13 cellular contexts compared by ENCODE assay signal in genomic region chr11:8328231-8328794, GRCh38.
DNase-seq lines count a peak whose midpoint lies in the region; ATAC-seq, FAIRE-seq and TF ChIP-seq lines count a peak whose summit lies in the region.
"Had no signal": no experiment of that assay in that cellular context is flagged by ENCODE, and none has a peak within 500 bp of the region (broad histone marks: within the 10 kb centered on the region; RNA-seq: fewer than 3 reads in every experiment).

No MANE protein-coding gene starts in this region.

- H3K9ac ChIP-seq in BLaER1 (0 out of 2 replicates have a peak overlapping the region, but pooled peaks have one; percentile 15), K562 (ENCODE audit: insufficient read depth in 1 of 2, low read depth in 2 of 2, low read length in 2 of 2) (no peak overlapping the region)

- H3K27me3 ChIP-seq in BLaER1 (no peaks in the 10 kb centered on the region), K562 (ENCODE audit: control insufficient read depth in 2 of 2, insufficient read depth in 2 of 2, low read length in 2 of 2) (peaks cover 0 to 28% of the 10 kb centered on the region in 2 experiments; a peak in 3 of 5 replicates), left lung (peaks cover 0 to 19% of the 10 kb centered on the region in 2 donors)
- H3K27me3 ChIP-seq: adrenal gland had no signal

- TF ChIP-seq RAD21 in K562 (CRISPR knock-in tag; conservative IDR thresholded peaks at IDR 0.05 in 1 of 2, IDR thresholded peaks at IDR 0.05 in 1 of 2) = no peak

- WGBS in K562 (ENCODE audit: insufficient coverage, low coverage, missing lambda C conversion rate) = 24% methylated on average over 6 of the region's 7 CpGs

- H3K9me3 ChIP-seq in BLaER1 (no peaks in the 10 kb centered on the region), K562 (replicated peaks; ENCODE audit: control insufficient read depth, insufficient read depth, low read depth, low read length) (no peaks in the 10 kb centered on the region), left lung (no peaks in the 10 kb centered on the region)
- H3K9me3 ChIP-seq: adrenal gland, psoas muscle, thoracic aorta had no signal

- H3K36me3 ChIP-seq in BLaER1 (no peaks in the 10 kb centered on the region), K562 (ENCODE audit: control insufficient read depth, insufficient read depth, low read length) (no peaks in the 10 kb centered on the region), left lung (no peaks in the 10 kb centered on the region)
- H3K36me3 ChIP-seq: adrenal gland, thoracic aorta had no signal

- BruUV-seq in K562 (replicated peaks; lab: Mats Ljungman, UMichigan) = no TSS peak

- TF ChIP-seq POLR2A in K562 (conservative IDR thresholded peaks at IDR 0.05) = no peak

- H3K79me2 ChIP-seq in K562 (ENCODE audit: control insufficient read depth, insufficient read depth, low read length) = no peaks in the 10 kb centered on the region

- H4K20me1 ChIP-seq in BLaER1 (no peaks in the 10 kb centered on the region), K562 (replicated peaks; ENCODE audit: control insufficient read depth, insufficient read depth, low read length) (peaks cover 6% of the 10 kb centered on the region; the same call in 1 of the 2 replicates)

- ATAC-seq in GM19351 (IDR thresholded peaks at IDR 0.05; ENCODE audit: unreplicated experiment) = peak; percentile 1
- peak; percentile 8 for ATAC-seq in HG03039 (IDR thresholded peaks at IDR 0.05; ENCODE audit: unreplicated experiment)
- ATAC-seq in K562 = peak; percentile 11; the same call in 2 of the 3 replicates
- ATAC-seq in left lung = no peak

- H3K4me1 ChIP-seq in BLaER1 (peaks cover 60% of the 10 kb centered on the region), K562 (replicated peaks in 1 of 2; ENCODE audit: control insufficient read depth in 2 of 2, insufficient read depth in 2 of 2, low read length in 2 of 2) (peaks cover 3 to 6% of the 10 kb centered on the region in 2 experiments; a peak in 3 of 5 replicates), left lung (peaks cover 5 to 9% of the 10 kb centered on the region in 2 donors)
- H3K4me1 ChIP-seq: adrenal gland had no signal

- POLR2A ChIA-PET in K562 (lab: Yijun Ruan, JAX) = no interaction called here

- DNase-seq in K562 (ENCODE audit: extremely low read depth in 1 of 4, low spot score in 3 of 4) = no peak
- DNase-seq in activated effector memory CD4-positive, alpha-beta T cell treated with Interleukin-2 at 50 U/mL for 16 hours = no peak
- no peak for DNase-seq in medulla oblongata (ENCODE audit: extremely low spot score)
- no peak for DNase-seq in left lung
- DNase-seq in SHP77 (lab: John Stamatoyannopoulos, UW) = no peak

- H3K27ac ChIP-seq in BLaER1 (no peak overlapping the region), K562 (ENCODE audit: extremely low read depth, low read depth, low read length) (no peak overlapping the region), left lung (no peak overlapping the region)
- H3K27ac ChIP-seq: psoas muscle, thoracic aorta, VCaP had no signal

- H3K9me1 ChIP-seq in K562 (ENCODE audit: control insufficient read depth, insufficient read depth, low read length) = no peaks in the 10 kb centered on the region

- FAIRE-seq in K562 (lab: Jason Lieb, UNC) = no peak

- H3K4me3 ChIP-seq in BLaER1 = no peak overlapping the region
- H3K4me3 ChIP-seq in K562 = no peak overlapping the region
- no peak overlapping the region for H3K4me3 ChIP-seq in left lung
- H3K4me3 ChIP-seq: adrenal gland, smooth muscle cell had no signal

- in situ Hi-C loops in K562 (cut with MboI) = no loop called here

- H2AFZ ChIP-seq in K562 (ENCODE audit: low read depth, low read length) = no peak overlapping the region

- intact Hi-C loops in K562 (cut with micrococcal nuclease) (no loop called here), left lung (cut with DNase I) (no loop called here)

- CTCF ChIA-PET in K562 (lab: Yijun Ruan, JAX; ENCODE audit: low intra/inter-chr PET ratio) = no interaction called here

- TF ChIP-seq CTCF in K562 (IDR thresholded peaks at IDR 0.05 in 2 of 3, conservative IDR thresholded peaks at IDR 0.05 in 1 of 3; ENCODE audit: insufficient read depth in 2 of 3, low read depth in 1 of 3, low read length in 3 of 3) = no peak
- no peak for TF ChIP-seq CTCF in left lung (IDR thresholded peaks at IDR 0.05)

- no peak for TF ChIP-seq EP300 in K562 (IDR thresholded peaks at IDR 0.05; ENCODE audit: low read length)

- H3K4me2 ChIP-seq in BLaER1 = peak overlapping the region; percentile 90
- H3K4me2 ChIP-seq in K562 (ENCODE audit: insufficient read depth, low read length) = no peak overlapping the region

TF ChIP-seq in K562, 482 proteins besides CTCF, POLR2A, EP300 and RAD21:
- no peak for TF ChIP-seq RNF2 (IDR thresholded peaks at IDR 0.05)
- no peak for TF ChIP-seq ATF2 (CRISPR knock-in tag; IDR thresholded peaks at IDR 0.05)
- TF ChIP-seq CHD4 (IDR thresholded peaks at IDR 0.05; ENCODE audit: insufficient read depth, insufficient replicate concordance, low read depth, low read length, poor library complexity, severe bottlenecking) = no peak
- TF ChIP-seq ZNF77 (CRISPR knock-in tag; IDR thresholded peaks at IDR 0.05) = no peak
- no peak for TF ChIP-seq RNF219 (CRISPR knock-in tag; IDR thresholded peaks at IDR 0.05)
- no peak for TF ChIP-seq ZNF444 (CRISPR knock-in tag; IDR thresholded peaks at IDR 0.05)
- no peak for TF ChIP-seq ZNF134 (CRISPR knock-in tag; conservative IDR thresholded peaks at IDR 0.05)
- no peak for TF ChIP-seq BACH1 (tag; IDR thresholded peaks at IDR 0.05)
- TF ChIP-seq SMARCA4 (IDR thresholded peaks at IDR 0.05) = no peak
- no peak for TF ChIP-seq ZNF384 (IDR thresholded peaks at IDR 0.05; ENCODE audit: low read depth, low read length)
- TF ChIP-seq CCAR2 (IDR thresholded peaks at IDR 0.05; ENCODE audit: low read depth, low read length) = no peak
- TF ChIP-seq E2F1 (CRISPR knock-in tag; IDR thresholded peaks at IDR 0.05) = no peak
- no peak for TF ChIP-seq ZNF253 (CRISPR knock-in tag; conservative IDR thresholded peaks at IDR 0.05)
- TF ChIP-seq RBM15 (IDR thresholded peaks at IDR 0.05; ENCODE audit: insufficient read depth, low read length) = no peak
- no peak for TF ChIP-seq ZNF124 (CRISPR knock-in tag; IDR thresholded peaks at IDR 0.05)
- TF ChIP-seq PPARD (CRISPR knock-in tag; IDR thresholded peaks at IDR 0.05) = no peak
TF ChIP-seq in K562: peak in this region for 0.
